Comparison of ENCODE assay signal across 10 cellular contexts in genomic region chr22:31248965-31249940, GRCh38. TPM values are rescaled to one million over a fixed set of nuclear protein-coding genes. Genes with fewer than 3 reads are reported as not detected.
DNase-seq lines count a peak whose midpoint lies in the region; ATAC-seq and TF ChIP-seq lines count a peak whose summit lies in the region.
"Had no signal": no experiment of that assay in that cellular context is flagged by ENCODE, and none has a peak within 500 bp of the region (broad histone marks: within the 10 kb centered on the region; RNA-seq: fewer than 3 reads in every experiment).

No MANE protein-coding gene starts in this region.

- no peaks in the 10 kb centered on the region for H3K27me3 ChIP-seq in IMR-90 (ENCODE audit: control insufficient read depth, insufficient read depth, low read length)
- H3K27me3 ChIP-seq in dorsolateral prefrontal cortex = no peaks in the 10 kb centered on the region
- no peaks in the 10 kb centered on the region for H3K27me3 ChIP-seq in mucosa of stomach (ENCODE audit: control insufficient read depth, insufficient read depth, low read length)

- H2BK20ac ChIP-seq in IMR-90 (ENCODE audit: low read depth, low read length) = no peak overlapping the region

- intact Hi-C loops in IMR-90 (cut with micrococcal nuclease) = no loop called here
- intact Hi-C loops in dorsolateral prefrontal cortex (cut with DNase I) = no loop called here

- H3K9me3 ChIP-seq in IMR-90 (ENCODE audit: control insufficient read depth, insufficient read depth, low read length) = no peaks in the 10 kb centered on the region
- H3K9me3 ChIP-seq in mucosa of stomach (ENCODE audit: control insufficient read depth, low read length) = no peaks in the 10 kb centered on the region

- H3K14ac ChIP-seq in IMR-90 (replicated peaks; ENCODE audit: low read depth, low read length) = peak overlapping the region; percentile 85

- H3K56ac ChIP-seq in IMR-90 (ENCODE audit: extremely low read depth, insufficient read depth, low read length) = no peak overlapping the region

- H2BK15ac ChIP-seq in IMR-90 (ENCODE audit: low read depth, low read length) = no peak overlapping the region

- H3K9me1 ChIP-seq in IMR-90 (ENCODE audit: insufficient read depth, low read length) = peaks cover 41% of the 10 kb centered on the region

- H3K36me3 ChIP-seq in IMR-90 (ENCODE audit: control insufficient read depth, insufficient read depth, low read length) (peaks cover 1% of the 10 kb centered on the region; the same call in 1 of the 2 replicates), mucosa of stomach (ENCODE audit: control insufficient read depth, insufficient read depth, low read length) (no peaks in the 10 kb centered on the region)

- H3K27ac ChIP-seq in IMR-90 (ENCODE audit: insufficient read depth, low read length) = no peak overlapping the region
- peak overlapping the region in 34 of 59 donors; percentile 2 to 75 (median 45) for H3K27ac ChIP-seq in dorsolateral prefrontal cortex
- peak overlapping the region; percentile 13 for H3K27ac ChIP-seq in temporal lobe (ENCODE audit: low read depth, low read length)

- H3K4me1 ChIP-seq in IMR-90 (ENCODE audit: control insufficient read depth, insufficient read depth, low read length) (peaks cover 28% of the 10 kb centered on the region), mucosa of stomach (ENCODE audit: control insufficient read depth, insufficient read depth, low read length) (peaks cover 73% of the 10 kb centered on the region)

- peak overlapping the region; percentile 90 for H2AK9ac ChIP-seq in IMR-90 (replicated peaks; ENCODE audit: low read depth, low read length, poor library complexity)

- peak overlapping the region; percentile 29 for H3K23ac ChIP-seq in IMR-90 (ENCODE audit: low read depth, low read length)

- TF ChIP-seq CTCF in IMR-90 (conservative IDR thresholded peaks at IDR 0.05; ENCODE audit: low read depth, low read length) (no peak), dorsolateral prefrontal cortex (IDR thresholded peaks at IDR 0.05 in 54 of 56, conservative IDR thresholded peaks at IDR 0.05 in 2 of 56; ENCODE audit: low read depth in 1 of 56, partially characterized antibody in 56 of 56) (no peak)

- no peak for ATAC-seq in IMR-90 (ENCODE audit: low read depth)
- ATAC-seq: effector memory CD8-positive, alpha-beta T cell had no signal

- no peak overlapping the region for H2AFZ ChIP-seq in IMR-90 (replicated peaks; ENCODE audit: low read length, poor library complexity)

- no peak for TF ChIP-seq POLR2A in IMR-90 (IDR thresholded peaks at IDR 0.05; ENCODE audit: low read depth, low read length)

- DNase-seq in IMR-90 (no peak), dorsolateral prefrontal cortex (peak in 3 of 10 donors; percentile 30 to 46 (median 41)), HuH-7.5 (ENCODE audit: low spot score) (no peak), T-helper 1 cell (no peak), NCI-H1694 (lab: John Stamatoyannopoulos, UW) (no peak)
- DNase-seq in stimulated activated CD4-positive, alpha-beta T cell treated with anti-CD3 and anti-CD28 coated beads, Interleukin-1b, Interleukin-23, amount 100 ng/mL, for 48 hours = no peak
- DNase-seq: effector memory CD8-positive, alpha-beta T cell; H9 had no signal

- peak overlapping the region; percentile 33 for H4K91ac ChIP-seq in IMR-90 (ENCODE audit: insufficient read depth, low read depth, low read length)

- H3K79me1 ChIP-seq in IMR-90 (ENCODE audit: low read depth in 1 of 2, low read length in 2 of 2) = peaks cover 34 to 85% of the 10 kb centered on the region in 2 experiments

- no peaks in the 10 kb centered on the region for H4K20me1 ChIP-seq in IMR-90 (ENCODE audit: insufficient read depth, low read length)

- no peak for TF ChIP-seq RAD21 in IMR-90 (IDR thresholded peaks at IDR 0.05; ENCODE audit: low read length)

- in situ Hi-C loops in IMR-90 (cut with MboI; ENCODE audit: low sequenced_read_pairs) = no loop called here

- POLR2A ChIA-PET in IMR-90 (lab: Charles Lee; ENCODE audit: unreplicated experiment) = no interaction called here

- no peak overlapping the region for H3K18ac ChIP-seq in IMR-90 (ENCODE audit: low read depth, low read length)

- H3K4ac ChIP-seq in IMR-90 (ENCODE audit: low read depth, low read length) = peak overlapping the region; percentile 67

- peak overlapping the region; percentile 54 for H2AK5ac ChIP-seq in IMR-90 (ENCODE audit: low read depth, low read length)

- H3K9ac ChIP-seq in IMR-90 (ENCODE audit: low read depth, low read length) (peak overlapping the region; percentile 71), mucosa of stomach (ENCODE audit: low read length) (peak overlapping the region; percentile 48)

- no peak overlapping the region for H2BK5ac ChIP-seq in IMR-90 (ENCODE audit: low read depth, low read length, poor library complexity, severe bottlenecking)

- 0 out of 4 replicates have a peak overlapping the region, but pooled peaks of 1 of the 2 experiments have one; percentile 14 for H4K8ac ChIP-seq in IMR-90 (ENCODE audit: low read depth in 2 of 2, low read length in 2 of 2)

- peak overlapping the region; percentile 22; the same call in 1 of the 2 replicates for H4K5ac ChIP-seq in IMR-90 (ENCODE audit: low read depth, low read length)

- dilution Hi-C loops in IMR-90 (cut with HindIII; ENCODE audit: low sequenced_read_pairs, unreplicated experiment) = no loop called here

- no TSS peak for BruUV-seq in IMR-90 (replicated peaks; lab: Mats Ljungman, UMichigan)

- CTCF ChIA-PET in IMR-90 (lab: Yijun Ruan, JAX) = no interaction called here

- WGBS in IMR-90 (ENCODE audit: extremely low coverage in 2 of 2, insufficient read length in 1 of 2), 2 experiments = 88% methylated on average over 2 of the region's 9 CpGs; no CpG with 5 or more reads in 1 of the 2 experiments

- H2BK120ac ChIP-seq in IMR-90 (ENCODE audit: low read depth, low read length) = no peak overlapping the region

- peak overlapping the region; percentile 84 for H3K4me2 ChIP-seq in IMR-90 (ENCODE audit: low read depth, low read length)

- peak overlapping the region; percentile 50; the same call in 1 of the 2 replicates for H3K4me3 ChIP-seq in IMR-90 (ENCODE audit: insufficient read depth, low read depth, low read length)
- H3K4me3 ChIP-seq in dorsolateral prefrontal cortex = peak overlapping the region in 58 of 59 donors; percentile 1 to 69 (median 48)
- no peak overlapping the region for H3K4me3 ChIP-seq in mucosa of stomach (ENCODE audit: low read length)

TF ChIP-seq in IMR-90, 13 proteins besides CTCF, POLR2A, EP300 and RAD21:
- TF ChIP-seq RFX5 (IDR thresholded peaks at IDR 0.05; ENCODE audit: low read depth, low read length) (no peak), RCOR1 (IDR thresholded peaks at IDR 0.05; ENCODE audit: insufficient replicate concordance, low read length) (no peak), NFE2L2 (IDR thresholded peaks at IDR 0.05; ENCODE audit: low read depth, low read length) (no peak), USF2 (IDR thresholded peaks at IDR 0.05; ENCODE audit: low read depth, low read length) (no peak), FOS (IDR thresholded peaks at IDR 0.05; ENCODE audit: low read depth, low read length) (no peak), MXI1 (IDR thresholded peaks at IDR 0.05; ENCODE audit: borderline replicate concordance, low read depth, low read length) (no peak), CEBPB (IDR thresholded peaks at IDR 0.05; ENCODE audit: low read depth, low read length) (no peak)

RNA-seq across cellular contexts. Expression of gene LIMK2, which starts 37.2 kb away (rescaled TPM):
- 25.0 and 31.9 TPM in 2 replicates for total RNA-seq in IMR-90 (2012; rRNA removed)
- 14.0 and 14.5 TPM in 2 replicates for polyA plus RNA-seq in IMR-90 (2012; rRNA removed)
- polyA plus RNA-seq in IMR-90 (2012; cell fraction: cytosol; rRNA removed) = 7.5 and 8.9 TPM in 2 replicates
- polyA plus RNA-seq in IMR-90 (2012; cell fraction: nucleus; rRNA removed; ENCODE audit: low replicate concordance) = 24.8 and 31.3 TPM in 2 replicates
- 100 to 1,000 TPM in 1 of 120 experiments, 10 to 100 TPM in 119; 16.4 to 108 (median 33.1) TPM for total RNA-seq in dorsolateral prefrontal cortex
- total RNA-seq in temporal lobe = 14.0 TPM

RNA-seq across cellular contexts. Expression of gene PIK3IP1, which starts 43.0 kb away (rescaled TPM):
- total RNA-seq in IMR-90 (2012; rRNA removed) = 12.9 and 13.3 TPM in 2 replicates
- polyA plus RNA-seq in IMR-90 (2012; rRNA removed) = 16.8 and 17.6 TPM in 2 replicates
- polyA plus RNA-seq in IMR-90 (2012; cell fraction: cytosol; rRNA removed) = 15.1 and 28.9 TPM in 2 replicates
- 18.3 and 21.2 TPM in 2 replicates for polyA plus RNA-seq in IMR-90 (2012; cell fraction: nucleus; rRNA removed; ENCODE audit: low replicate concordance)
- 10 to 100 TPM; 30.3 to 94.4 (median 54.6) TPM for total RNA-seq in dorsolateral prefrontal cortex
- 17.5 TPM for total RNA-seq in temporal lobe
